ENCODE assay signal across 1 cellular context in the genomic region with DNA sequence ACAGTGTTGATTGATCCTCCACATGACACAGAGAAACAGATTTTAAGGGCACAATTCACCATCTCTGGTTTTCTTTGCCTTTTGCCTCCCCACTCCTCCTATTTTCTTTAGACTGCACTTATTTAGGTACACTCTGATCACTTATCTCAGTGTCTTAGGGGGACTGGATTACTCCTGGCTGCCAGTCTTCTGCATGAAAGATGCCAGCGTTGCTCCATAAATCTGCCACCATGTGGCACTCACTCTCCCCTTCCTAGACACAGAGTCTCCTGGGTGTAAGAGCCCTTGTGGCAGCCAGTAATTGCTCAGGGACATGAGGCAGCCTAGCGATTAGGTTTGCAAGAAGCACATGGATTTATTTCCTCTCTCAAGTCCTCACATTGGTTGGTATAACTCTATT.
TF ChIP-seq lines count a peak whose summit lies in the region.

No MANE protein-coding gene starts in this region.

TF ChIP-seq in A549, 52 proteins besides CTCF, POLR2A, EP300 and RAD21 (continued from another document):
- TF ChIP-seq HMGXB4 (CRISPR knock-in tag; IDR thresholded peaks at IDR 0.05; ENCODE audit: borderline replicate concordance): no peak
- TF ChIP-seq CBX8 (IDR thresholded peaks at IDR 0.05): no peak
- TF ChIP-seq RARB (CRISPR knock-in tag; IDR thresholded peaks at IDR 0.05): no peak
- no peak for TF ChIP-seq ESRRA (IDR thresholded peaks at IDR 0.05; ENCODE audit: borderline replicate concordance, low read length)
- no peak for TF ChIP-seq GATA3 (IDR thresholded peaks at IDR 0.05; ENCODE audit: borderline replicate concordance)
